ENCODE assay signal across 29 cellular contexts in genomic region chr10:16732376-16732775, GRCh38.
DNase-seq lines count a peak whose midpoint lies in the region; ATAC-seq, FAIRE-seq and TF ChIP-seq lines count a peak whose summit lies in the region.
"Had no signal": no experiment of that assay in that cellular context is flagged by ENCODE, and none has a peak within 500 bp of the region (broad histone marks: within the 10 kb centered on the region; RNA-seq: fewer than 3 reads in every experiment).

No MANE protein-coding gene starts in this region.

- in situ Hi-C loops in mammary epithelial cell (cut with MboI; ENCODE audit: low sequenced_read_pairs in 2 of 2) = no loop called here

- BruUV-seq in mammary epithelial cell (replicated peaks; lab: Mats Ljungman, UMichigan) = no TSS peak
- no TSS peak for BruUV-seq in MCF 10A (replicated peaks; lab: Mats Ljungman, UMichigan)

- POLR2A ChIA-PET in MCF 10A (lab: Yijun Ruan, JAX) = no interaction called here

- TF ChIP-seq CTCF in mammary epithelial cell (conservative IDR thresholded peaks at IDR 0.05 in 1 of 2, IDR thresholded peaks at IDR 0.05 in 1 of 2; ENCODE audit: extremely low read depth in 1 of 2, insufficient read depth in 1 of 2, low read depth in 1 of 2, low read length in 2 of 2) (peak; percentile 3), MCF 10A (IDR thresholded peaks at IDR 0.05; ENCODE audit: unreplicated experiment) (no peak), bronchial epithelial cell (IDR thresholded peaks at IDR 0.05; ENCODE audit: insufficient read depth, low read length, severe bottlenecking) (no peak), left ventricle myocardium inferior (IDR thresholded peaks at IDR 0.05; ENCODE audit: borderline replicate concordance) (no peak)

- H3K4me3 ChIP-seq in mammary epithelial cell (replicated peaks in 1 of 3; ENCODE audit: insufficient read depth in 1 of 3, low read depth in 2 of 3, low read length in 3 of 3) (no peak overlapping the region), bronchial epithelial cell (ENCODE audit: low read depth, low read length) (no peak overlapping the region), left ventricle myocardium inferior (no peak overlapping the region), right cardiac atrium (ENCODE audit: low read length) (no peak overlapping the region)
- H3K4me3 ChIP-seq: coronary artery, MG63, right atrium auricular region, spleen, transverse colon had no signal

- H3K27me3 Mint-ChIP-seq in MCF 10A (ENCODE audit: insufficient read depth, unreplicated experiment) = no peaks in the 10 kb centered on the region
- H3K27me3 Mint-ChIP-seq: activated B cell treated with CpG ODN at 0.5 μM for 24 hours; activated CD4-positive, alpha-beta memory T cell treated with anti-CD3 and anti-CD28 coated beads for 36 hours; effector memory CD8-positive, alpha-beta T cell had no signal

- H3K27ac Mint-ChIP-seq in MCF 10A (ENCODE audit: low read depth, unreplicated experiment) = no peak overlapping the region
- H3K27ac Mint-ChIP-seq: activated B cell treated with CpG ODN at 0.5 μM for 24 hours; activated CD4-positive, alpha-beta memory T cell treated with anti-CD3 and anti-CD28 coated beads for 36 hours; effector memory CD8-positive, alpha-beta T cell had no signal

- DNase-seq in mammary epithelial cell (peak; percentile 35), MCF 10A (ENCODE audit: unreplicated experiment) (no peak), NCI-H82 treated with DMSO at 0.1 percent for 48 hours (lab: John Stamatoyannopoulos, UW; ENCODE audit: unreplicated experiment) (peak; percentile 42), bronchial epithelial cell (ENCODE audit: low read depth) (peak; percentile 37), left ventricle myocardium inferior (no peak), caudate nucleus (lab: John Stamatoyannopoulos, UW) (no peak), right cardiac atrium (no peak)
- DNase-seq: ACHN; activated B cell treated with CpG ODN at 0.5 μM for 24 hours; activated CD4-positive, alpha-beta memory T cell treated with anti-CD3 and anti-CD28 coated beads for 36 hours; activated gamma-delta T cell; BE2C; effector memory CD8-positive, alpha-beta T cell; MG63; NCI-H2081; NK-92 treated with Interleukin-12 subunit alpha and Interleukin-12 subunit beta, amount 100 ng/mL, for 24 hours; spleen; stimulated activated CD4-positive, alpha-beta T cell treated with anti-CD3 and anti-CD28 coated beads, Interleukin-2, amount 100 ng/mL, for 48 hours; transverse colon had no signal

- FAIRE-seq in bronchial epithelial cell (lab: Jason Lieb, UNC) = no peak
- FAIRE-seq: frontal cortex, G401.6, H54 had no signal

- H3K27me3 ChIP-seq in mammary epithelial cell (ENCODE audit: insufficient read depth, low read length) (no peaks in the 10 kb centered on the region), bronchial epithelial cell (ENCODE audit: control insufficient read depth, insufficient read depth, low read length) (no peaks in the 10 kb centered on the region), left ventricle myocardium inferior (ENCODE audit: low read depth) (no peaks in the 10 kb centered on the region), right cardiac atrium (ENCODE audit: control insufficient read depth, insufficient read depth) (no peaks in the 10 kb centered on the region)
- H3K27me3 ChIP-seq: BE2C, MG63, right atrium auricular region, spleen, transverse colon had no signal

- no peak overlapping the region for H3K9ac ChIP-seq in mammary epithelial cell (ENCODE audit: insufficient read depth, low read length)
- H3K9ac ChIP-seq: parathyroid adenoma had no signal

- H3K4me1 ChIP-seq in mammary epithelial cell (ENCODE audit: insufficient read depth, low read length) = no peaks in the 10 kb centered on the region
- no peaks in the 10 kb centered on the region for H3K4me1 ChIP-seq in left ventricle myocardium inferior
- no peaks in the 10 kb centered on the region for H3K4me1 ChIP-seq in right cardiac atrium (ENCODE audit: control insufficient read depth, insufficient read depth, low read length)
- H3K4me1 ChIP-seq: BE2C, parathyroid adenoma, right atrium auricular region, spleen, transverse colon had no signal

- no peaks in the 10 kb centered on the region for H4K20me1 ChIP-seq in mammary epithelial cell (ENCODE audit: insufficient read depth, low read length)

- H3K9me3 ChIP-seq in mammary epithelial cell (replicated peaks; ENCODE audit: insufficient read depth, low read length) (no peaks in the 10 kb centered on the region), left ventricle myocardium inferior (replicated peaks) (peaks cover 20% of the 10 kb centered on the region), right cardiac atrium (ENCODE audit: control insufficient read depth, low read length) (no peaks in the 10 kb centered on the region)
- H3K9me3 ChIP-seq: BE2C, MG63 had no signal

- H3K36me3 ChIP-seq in mammary epithelial cell (ENCODE audit: insufficient read depth, low read length) (no peaks in the 10 kb centered on the region), bronchial epithelial cell (ENCODE audit: control insufficient read depth, insufficient read depth, low read length) (no peaks in the 10 kb centered on the region), left ventricle myocardium inferior (peaks cover 26% of the 10 kb centered on the region)
- H3K36me3 ChIP-seq: BE2C had no signal

- H2AFZ ChIP-seq in mammary epithelial cell (ENCODE audit: low read depth, low read length) = no peak overlapping the region
- H2AFZ ChIP-seq: parathyroid adenoma had no signal

- H3K4me1 Mint-ChIP-seq in MCF 10A (ENCODE audit: insufficient read depth, unreplicated experiment) = peaks cover 6% of the 10 kb centered on the region
- H3K4me1 Mint-ChIP-seq: neural crest cell had no signal

- no peak overlapping the region for H3K4me2 ChIP-seq in mammary epithelial cell (ENCODE audit: insufficient read depth, low read depth, low read length)

- H3K79me2 ChIP-seq in mammary epithelial cell (ENCODE audit: insufficient read depth, low read length) = no peaks in the 10 kb centered on the region
- H3K79me2 ChIP-seq: parathyroid adenoma had no signal

- dilution Hi-C loops in mammary epithelial cell (cut with HindIII; ENCODE audit: low sequenced_read_pairs) = no loop called here

- no peaks in the 10 kb centered on the region for H3K9me3 Mint-ChIP-seq in MCF 10A (ENCODE audit: unreplicated experiment)
- H3K9me3 Mint-ChIP-seq: effector memory CD8-positive, alpha-beta T cell had no signal

- H3K27ac ChIP-seq in mammary epithelial cell (ENCODE audit: insufficient read depth, low read depth, low read length) = no peak overlapping the region
- no peak overlapping the region for H3K27ac ChIP-seq in left ventricle myocardium inferior (replicated peaks)
- no peak overlapping the region for H3K27ac ChIP-seq in caudate nucleus (ENCODE audit: low read depth, low read length)
- no peak overlapping the region for H3K27ac ChIP-seq in right cardiac atrium (ENCODE audit: low read length)
- H3K27ac ChIP-seq: coronary artery, parathyroid adenoma, right atrium auricular region, spleen, transverse colon had no signal

- peaks cover 28% of the 10 kb centered on the region for H3K36me3 Mint-ChIP-seq in MCF 10A (ENCODE audit: insufficient read depth, unreplicated experiment)

- intact Hi-C loops in mammary epithelial cell (cut with micrococcal nuclease) = no loop called here
- intact Hi-C loops in MCF 10A (cut with micrococcal nuclease) = no loop called here
- intact Hi-C loops in left ventricle myocardium inferior (cut with micrococcal nuclease) = no loop called here
- intact Hi-C loops in right cardiac atrium (cut with DNase I) = no loop called here

- no peak overlapping the region for H3K4me3 Mint-ChIP-seq in MCF 10A (ENCODE audit: unreplicated experiment)
- H3K4me3 Mint-ChIP-seq: activated B cell treated with CpG ODN at 0.5 μM for 24 hours; activated CD4-positive, alpha-beta memory T cell treated with anti-CD3 and anti-CD28 coated beads for 36 hours; effector memory CD8-positive, alpha-beta T cell; neural crest cell had no signal

- CTCF ChIA-PET in mammary epithelial cell (lab: Charles Lee; ENCODE audit: low non-redundant PET) (interaction anchor here (0.6 kb wide), 1 partner anchor 829 kb away, joined by 4 read pairs; no protein-coding TSS in a partner anchor), MCF 10A (lab: Yijun Ruan, JAX) (interaction anchor here (1.3 to 1.4 kb wide), 2 partner anchors 9 to 619 kb away, joined by 3 to 5 read pairs; no protein-coding TSS in a partner anchor)

- no peak for ATAC-seq in HG03280 (IDR thresholded peaks at IDR 0.05; ENCODE audit: unreplicated experiment)
- no peak for ATAC-seq in right cardiac atrium
- ATAC-seq: effector memory CD8-positive, alpha-beta T cell; esophagus mucosa; Panc1 had no signal

Comparison
In these comparisons a context has a peak if more than half of its experiments do, and no peak if none do; other contexts are left out.
1. DNase-seq: peak in mammary epithelial cell (single experiment), NCI-H82 treated with DMSO at 0.1 percent for 48 hours (single experiment) and bronchial epithelial cell (single experiment); none in MCF 10A (single experiment), left ventricle myocardium inferior (single experiment), caudate nucleus (0 of 61) and right cardiac atrium (0 of 3).
2. CTCF ChIP-seq: peak in mammary epithelial cell (2 of 2); none in MCF 10A (single experiment), bronchial epithelial cell (single experiment) and left ventricle myocardium inferior (single experiment).